Comparison of ENCODE assay signal across 20 cellular contexts in genomic region chr15:70341566-70341965, GRCh38.
"Had no signal": no experiment of that assay in that cellular context is flagged by ENCODE, and none has a peak within 500 bp of the region (broad histone marks: within the 10 kb centered on the region; RNA-seq: fewer than 3 reads in every experiment).

No MANE protein-coding gene starts in this region.

- H3K4me3 ChIP-seq: dorsolateral prefrontal cortex, left lung, mucosa of descending colon, pancreas, right lobe of liver, thoracic aorta had no signal

- DNase-seq: activated CD4-positive, alpha-beta T cell treated with anti-CD3 and anti-CD28 coated beads for 36 hours; activated effector memory CD4-positive, alpha-beta T cell treated with Interleukin-2 at 50 U/mL for 16 hours; activated naive CD4-positive, alpha-beta T cell treated with anti-CD3 and anti-CD28 coated beads, Interleukin-2, amount 10 ng/mL, durations not matched to agents 7 days and 5 days; activated naive CD8-positive, alpha-beta T cell treated with anti-CD3 and anti-CD28 coated beads, Interleukin-2, amount 50 U/mL, for 24 hours; activated T-cell treated with anti-CD3 and anti-CD28 coated beads, Interleukin-2, amount 50 U/mL, for 48 hours; anterior cingulate cortex; caudate nucleus; dorsolateral prefrontal cortex; foreskin melanocyte; kidney; left lung; mucosa of descending colon; right lobe of liver; stimulated activated CD4-positive, alpha-beta T cell treated with anti-CD3 and anti-CD28 coated beads, Interleukin-4, amount 100 ng/mL, for 24 hours; stimulated activated naive B cell treated with anti-CD40 and anti-IgM and Interleukin-4, amounts not matched to agents 10 μg/mL and 1 μg/mL and 100 μg/mL, for 72 hours; T-helper 17 cell had no signal

- H3K9me3 ChIP-seq: left lung, mucosa of descending colon, pancreas, right lobe of liver, thoracic aorta had no signal

- H3K27ac ChIP-seq: dorsolateral prefrontal cortex, left lung, pancreas, right lobe of liver, thoracic aorta, VCaP had no signal

- H3K27me3 ChIP-seq: left lung, pancreas, right lobe of liver had no signal

- ATAC-seq: activated CD4-positive, alpha-beta T cell treated with anti-CD3 and anti-CD28 coated beads for 36 hours; activated naive CD8-positive, alpha-beta T cell treated with anti-CD3 and anti-CD28 coated beads, Interleukin-2, amount 50 U/mL, for 24 hours; left lung; mucosa of descending colon; naive thymus-derived CD4-positive, alpha-beta T cell; pancreas; stimulated activated naive B cell treated with anti-CD40 and anti-IgM and Interleukin-4, amounts not matched to agents 10 μg/mL and 1 μg/mL and 100 μg/mL, for 72 hours; T-helper 17 cell had no signal

- H3K36me3 ChIP-seq: left lung, pancreas, right lobe of liver, thoracic aorta had no signal
